In the genomic region with DNA sequence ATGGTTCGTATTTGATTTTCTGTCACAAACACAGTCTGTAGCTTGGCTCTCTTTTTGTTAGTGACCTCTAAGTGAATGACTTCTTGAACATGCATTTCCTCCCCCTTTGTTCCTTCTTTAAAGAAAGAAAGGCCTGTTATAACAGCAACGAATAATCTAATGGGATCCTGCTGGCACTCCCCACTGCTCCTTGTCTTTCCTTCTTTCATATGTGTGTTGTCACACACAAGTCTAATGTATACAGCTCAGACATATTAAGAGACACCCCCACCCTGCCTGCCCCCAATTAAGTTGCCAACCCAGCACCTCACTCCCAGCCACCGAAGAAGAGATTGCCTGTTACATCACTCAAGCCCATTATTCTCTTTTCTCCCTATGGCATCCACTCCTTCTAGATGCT, we compare ENCODE assay signal across 22 cellular contexts. TPM values are rescaled to one million over a fixed set of nuclear protein-coding genes. Genes with fewer than 3 reads are reported as not detected.
DNase-seq lines count a peak whose midpoint lies in the region; ATAC-seq and TF ChIP-seq lines count a peak whose summit lies in the region.
"Had no signal": no experiment of that assay in that cellular context is flagged by ENCODE, and none has a peak within 500 bp of the region (broad histone marks: within the 10 kb centered on the region; RNA-seq: fewer than 3 reads in every experiment).

No MANE protein-coding gene starts in this region.

- H3K27me3 ChIP-seq in H9 (ENCODE audit: insufficient read depth, low read length) (peaks cover 68% of the 10 kb centered on the region), NT2/D1 (ENCODE audit: insufficient read depth, insufficient read length) (peaks cover 72% of the 10 kb centered on the region)

- no peak overlapping the region for H3K27ac ChIP-seq in H9 (ENCODE audit: insufficient read length, low read depth, low read length)
- H3K27ac ChIP-seq: RWPE1 had no signal

- H3K9me3 ChIP-seq in H9 (ENCODE audit: control insufficient read depth, low read depth, low read length) (no peaks in the 10 kb centered on the region), NT2/D1 (ENCODE audit: insufficient read depth, low read length) (no peaks in the 10 kb centered on the region)

- H3K4ac ChIP-seq in H9 (ENCODE audit: low read depth, low read length), result no peak overlapping the region

- no peak overlapping the region for H2BK5ac ChIP-seq in H9 (ENCODE audit: insufficient read length, low read length)

- H3K9me3 Mint-ChIP-seq in H9, result peaks cover 3% of the 10 kb centered on the region in 2 experiments; a peak in 3 of 5 replicates
- H3K9me3 Mint-ChIP-seq: HFFc6 had no signal

- no peak overlapping the region for H2BK120ac ChIP-seq in H9 (ENCODE audit: low read depth, low read length, poor library complexity, severe bottlenecking)

- H3K4me1 ChIP-seq in H9 (ENCODE audit: insufficient read depth, low read length) (no peaks in the 10 kb centered on the region), NT2/D1 (ENCODE audit: insufficient read depth, insufficient read length) (no peaks in the 10 kb centered on the region)

- no peak for TF ChIP-seq CTCF in H9 (conservative IDR thresholded peaks at IDR 0.05)

- no peaks in the 10 kb centered on the region for H3K79me2 ChIP-seq in H9 (ENCODE audit: insufficient read depth, low read length)

- H2AK5ac ChIP-seq in H9 (ENCODE audit: insufficient read length, low read length), result no peak overlapping the region

- H3T11ph ChIP-seq in H9 (ENCODE audit: low read length), result no peak overlapping the region

- no peak overlapping the region for H2BK20ac ChIP-seq in H9 (ENCODE audit: low read depth, low read length, poor library complexity, severe bottlenecking)

- no peaks in the 10 kb centered on the region for H3K36me3 ChIP-seq in NT2/D1 (ENCODE audit: insufficient read depth, insufficient read length, low read length)

- H3K4me1 Mint-ChIP-seq in H9, result peaks cover 16 to 18% of the 10 kb centered on the region in 2 experiments

- no peaks in the 10 kb centered on the region for H3K36me3 Mint-ChIP-seq in H9 (ENCODE audit: insufficient read depth in 1 of 3, low read depth in 3 of 3)

- H2BK15ac ChIP-seq in H9 (ENCODE audit: low read depth, low read length), result no peak overlapping the region

- no peak overlapping the region for H3K56ac ChIP-seq in H9 (ENCODE audit: insufficient read length, low read depth, low read length)

- no peak overlapping the region for H4K5ac ChIP-seq in H9 (ENCODE audit: insufficient read length, low read depth, low read length)

- no peak overlapping the region; a peak in 1 of 7 replicates for H3K27ac Mint-ChIP-seq in H9
- H3K27ac Mint-ChIP-seq: HFFc6 had no signal

- H3K9ac ChIP-seq in H9 (ENCODE audit: extremely low read depth, insufficient read length, low read length) (no peak overlapping the region), NT2/D1 (ENCODE audit: insufficient read length, low read depth) (no peak overlapping the region)

- H4K20me1 ChIP-seq in H9 (ENCODE audit: control insufficient read depth, insufficient read depth, insufficient read length), result no peaks in the 10 kb centered on the region

- H3K23ac ChIP-seq in H9 (ENCODE audit: insufficient read length, low read depth, low read length), result no peak overlapping the region

- DNase-seq in H9, result peak; percentile 46
- peak; percentile 38 for DNase-seq in NT2/D1 (ENCODE audit: low read depth, low spot score)
- peak; percentile 21 for DNase-seq in iPS-NIHi11 (ENCODE audit: low spot score)
- no peak for DNase-seq in inferior parietal cortex (ENCODE audit: extremely low spot score)
- no peak for DNase-seq in left ventricle myocardium superior
- DNase-seq in T-helper 2 cell, result no peak
- DNase-seq: ACHN, Calu3, DMS79 treated with DMSO at 0.1 percent for 48 hours, HFFc6, KBM-7, MV-4-11, NCI-H1105, NCI-H1436 treated with DMSO at 0.1 percent for 48 hours, NCI-H2029, NCI-H446 treated with DMSO at 0.1 percent for 48 hours, NCI-H526 treated with DMSO at 0.1 percent for 48 hours, SHP77 had no signal

- intact Hi-C loops in left ventricle myocardium superior (cut with micrococcal nuclease), result no loop called here

- H3K4me3 ChIP-seq in NT2/D1 (ENCODE audit: insufficient read length, low read depth), result no peak overlapping the region

- H2AFZ ChIP-seq in H9 (ENCODE audit: low read length), result no peak overlapping the region

- no peak overlapping the region for H3K18ac ChIP-seq in H9 (ENCODE audit: insufficient read length, low read depth, low read length)

- peak overlapping the region in 1 of 2 experiments; percentile 15; a peak in 1 of 5 replicates for H3K4me3 Mint-ChIP-seq in H9
- H3K4me3 Mint-ChIP-seq: HFFc6 had no signal

- no peaks in the 10 kb centered on the region for H3K79me1 ChIP-seq in H9 (ENCODE audit: insufficient read depth, low read depth, low read length, poor library complexity, severe bottlenecking)

- H2BK12ac ChIP-seq in H9 (ENCODE audit: insufficient read length, low read depth, low read length), result no peak overlapping the region

- no peak for ATAC-seq in left ventricle myocardium superior
- no peak for ATAC-seq in HG02610 (IDR thresholded peaks at IDR 0.05; ENCODE audit: unreplicated experiment)
- ATAC-seq: Panc1 had no signal

- no peak overlapping the region for H4K91ac ChIP-seq in H9 (ENCODE audit: insufficient read length, low read depth, low read length)

- H3K23me2 ChIP-seq in H9 (ENCODE audit: insufficient read length, low read depth, low read length, poor library complexity, severe bottlenecking), result peaks cover 13% of the 10 kb centered on the region

- peaks cover 98% of the 10 kb centered on the region for H3K27me3 Mint-ChIP-seq in H9 (ENCODE audit: low read depth)

- no peak overlapping the region for H3K14ac ChIP-seq in H9 (ENCODE audit: insufficient read depth, low read length)

- WGBS in H9 (ENCODE audit: extremely low coverage, insufficient read length, low lambda C conversion rate), result no CpG with 5 or more reads among the region's 3 CpGs

- no peak overlapping the region for H3K4me2 ChIP-seq in H9 (ENCODE audit: insufficient read depth, insufficient read length, low read length)

- H4K8ac ChIP-seq in H9 (replicated peaks; ENCODE audit: insufficient read length, low read depth, low read length), result no peak overlapping the region

RNA-seq across cellular contexts. Expression of a gene that starts 4.9 kb away (rescaled TPM):
- total RNA-seq in H9 (2021) (0.04 and 0.29 TPM in 2 replicates), left ventricle myocardium superior (0.67 TPM)
- total RNA-seq: HFFc6, OCI-LY7 had no signal

Comparison
In these comparisons a context has a peak if more than half of its experiments do, and no peak if none do; other contexts are left out.
1. DNase-seq: peak in H9 (single experiment), NT2/D1 (single experiment) and iPS-NIHi11 (single experiment); none in inferior parietal cortex (single experiment), left ventricle myocardium superior (single experiment) and T-helper 2 cell (0 of 5).